Comparison of ENCODE assay signal across 17 cellular contexts in genomic region chr14:62329427-62329826, GRCh38.
DNase-seq lines count a peak whose midpoint lies in the region; TF ChIP-seq lines count a peak whose summit lies in the region.
"Had no signal": no experiment of that assay in that cellular context is flagged by ENCODE, and none has a peak within 500 bp of the region (broad histone marks: within the 10 kb centered on the region; RNA-seq: fewer than 3 reads in every experiment).

No MANE protein-coding gene starts in this region.

- no peak for TF ChIP-seq POLR2A in Peyer's patch (IDR thresholded peaks at IDR 0.05)

- H3K36me3 ChIP-seq in Peyer's patch: no peaks in the 10 kb centered on the region

- POLR2A ChIA-PET in AG04449 (lab: Yijun Ruan, JAX): no interaction called here

- no peak overlapping the region for H3K27ac ChIP-seq in Peyer's patch
- H3K27ac ChIP-seq: GM23248 had no signal

- H3K9me3 ChIP-seq in Peyer's patch: no peaks in the 10 kb centered on the region

- no peaks in the 10 kb centered on the region for H3K4me1 ChIP-seq in Peyer's patch

- CTCF ChIA-PET in AG04449 (lab: Yijun Ruan, JAX): no interaction called here

- TF ChIP-seq CTCF in AG04449 (IDR thresholded peaks at IDR 0.05; ENCODE audit: insufficient read depth, low read length, missing control alignments): no peak
- no peak for TF ChIP-seq CTCF in Peyer's patch (IDR thresholded peaks at IDR 0.05)

- peak; percentile 61 for DNase-seq in AG04449 (ENCODE audit: low read depth, low spot score)
- peak; percentile 65 for DNase-seq in HT1080 (ENCODE audit: low read depth)
- peak; percentile 12 for DNase-seq in amniotic stem cell (lab: John Stamatoyannopoulos, UW)
- DNase-seq in iris pigment epithelial cell (ENCODE audit: low read depth): peak; percentile 55
- DNase-seq in H4 (ENCODE audit: low spot score): no peak
- no peak for DNase-seq in DMS53 (lab: John Stamatoyannopoulos, UW)
- no peak for DNase-seq in Peyer's patch
- no peak for DNase-seq in NCI-H1417 (lab: John Stamatoyannopoulos, UW)
- DNase-seq: 8988T, COR-L47, DMS153, GM23248, NCI-H1105 treated with DMSO at 0.1 percent for 48 hours, NCI-H187 treated with DMSO at 0.1 percent for 48 hours, NCI-H2171, NCI-H774, SHP77 treated with DMSO at 0.1 percent for 48 hours had no signal

- H3K4me3 ChIP-seq in AG04449 (ENCODE audit: low read depth, low read length) (no peak overlapping the region), Peyer's patch (no peak overlapping the region)
- H3K4me3 ChIP-seq: GM23248 had no signal

- H3K27me3 ChIP-seq in Peyer's patch: no peaks in the 10 kb centered on the region

Comparison
In these comparisons a context has a peak if more than half of its experiments do, and no peak if none do; other contexts are left out.
1. DNase-seq: peak in AG04449 (single experiment), HT1080 (single experiment), amniotic stem cell (single experiment) and iris pigment epithelial cell (single experiment); none in H4 (single experiment), DMS53 (single experiment), Peyer's patch (0 of 3) and NCI-H1417 (0 of 3).